1 cellular context compared by ENCODE assay signal in the genomic region with DNA sequence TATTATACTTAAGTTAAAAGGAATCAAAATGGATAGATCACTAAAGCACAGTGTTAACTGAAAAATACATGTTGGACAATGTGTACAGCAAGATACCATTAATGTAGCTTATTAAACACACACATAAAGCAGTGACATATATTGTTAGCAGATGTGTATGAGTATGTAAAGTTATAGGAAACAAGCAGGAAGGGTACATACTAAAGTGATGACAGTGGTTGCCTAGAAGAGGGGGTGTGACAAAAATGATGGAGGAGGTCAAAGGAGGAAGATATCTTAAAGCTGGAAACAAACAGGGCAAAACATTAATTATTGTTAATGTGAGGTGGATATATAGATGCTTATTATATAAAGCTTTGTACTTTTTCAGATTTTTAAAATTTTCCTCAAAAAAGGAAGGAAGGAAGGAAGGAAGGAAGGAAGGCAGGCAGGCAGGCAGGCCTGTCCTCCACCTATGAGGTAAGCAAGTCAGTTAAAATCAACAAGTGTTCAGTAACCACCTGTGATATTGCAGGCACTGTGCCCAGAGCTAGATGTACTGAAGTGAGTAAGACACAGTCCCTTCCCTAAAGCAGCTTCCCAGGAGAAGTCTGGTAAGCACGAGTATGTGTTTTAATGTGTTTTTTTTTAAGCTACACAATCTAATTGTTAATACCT.
TF ChIP-seq lines count a peak whose summit lies in the region.

No MANE protein-coding gene starts in this region.

TF ChIP-seq in HCT116, 20 proteins besides CTCF, POLR2A, EP300 and RAD21 (continued from another document):
- TF ChIP-seq SP1 (IDR thresholded peaks at IDR 0.05; ENCODE audit: low read depth) = no peak
- TF ChIP-seq TCF7L2 (IDR thresholded peaks at IDR 0.05; ENCODE audit: borderline replicate concordance, extremely low read depth, insufficient read depth, insufficient read length) = no peak
- TF ChIP-seq EZH2phosphoT487 (IDR thresholded peaks at IDR 0.05; ENCODE audit: borderline replicate concordance) = no peak
- TF ChIP-seq, protein P1, sequence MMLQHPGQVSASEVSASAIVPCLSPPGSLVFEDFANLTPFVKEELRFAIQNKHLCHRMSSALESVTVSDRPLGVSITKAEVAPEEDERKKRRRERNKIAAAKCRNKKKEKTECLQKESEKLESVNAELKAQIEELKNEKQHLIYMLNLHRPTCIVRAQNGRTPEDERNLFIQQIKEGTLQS (IDR thresholded peaks at IDR 0.05) = no peak
- TF ChIP-seq CEBPB (IDR thresholded peaks at IDR 0.05; ENCODE audit: low read depth) = no peak
- TF ChIP-seq, protein P2, sequence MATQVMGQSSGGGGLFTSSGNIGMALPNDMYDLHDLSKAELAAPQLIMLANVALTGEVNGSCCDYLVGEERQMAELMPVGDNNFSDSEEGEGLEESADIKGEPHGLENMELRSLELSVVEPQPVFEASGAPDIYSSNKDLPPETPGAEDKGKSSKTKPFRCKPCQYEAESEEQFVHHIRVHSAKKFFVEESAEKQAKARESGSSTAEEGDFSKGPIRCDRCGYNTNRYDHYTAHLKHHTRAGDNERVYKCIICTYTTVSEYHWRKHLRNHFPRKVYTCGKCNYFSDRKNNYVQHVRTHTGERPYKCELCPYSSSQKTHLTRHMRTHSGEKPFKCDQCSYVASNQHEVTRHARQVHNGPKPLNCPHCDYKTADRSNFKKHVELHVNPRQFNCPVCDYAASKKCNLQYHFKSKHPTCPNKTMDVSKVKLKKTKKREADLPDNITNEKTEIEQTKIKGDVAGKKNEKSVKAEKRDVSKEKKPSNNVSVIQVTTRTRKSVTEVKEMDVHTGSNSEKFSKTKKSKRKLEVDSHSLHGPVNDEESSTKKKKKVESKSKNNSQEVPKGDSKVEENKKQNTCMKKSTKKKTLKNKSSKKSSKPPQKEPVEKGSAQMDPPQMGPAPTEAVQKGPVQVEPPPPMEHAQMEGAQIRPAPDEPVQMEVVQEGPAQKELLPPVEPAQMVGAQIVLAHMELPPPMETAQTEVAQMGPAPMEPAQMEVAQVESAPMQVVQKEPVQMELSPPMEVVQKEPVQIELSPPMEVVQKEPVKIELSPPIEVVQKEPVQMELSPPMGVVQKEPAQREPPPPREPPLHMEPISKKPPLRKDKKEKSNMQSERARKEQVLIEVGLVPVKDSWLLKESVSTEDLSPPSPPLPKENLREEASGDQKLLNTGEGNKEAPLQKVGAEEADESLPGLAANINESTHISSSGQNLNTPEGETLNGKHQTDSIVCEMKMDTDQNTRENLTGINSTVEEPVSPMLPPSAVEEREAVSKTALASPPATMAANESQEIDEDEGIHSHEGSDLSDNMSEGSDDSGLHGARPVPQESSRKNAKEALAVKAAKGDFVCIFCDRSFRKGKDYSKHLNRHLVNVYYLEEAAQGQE (IDR thresholded peaks at IDR 0.05; ENCODE audit: low read depth) = no peak
- no peak for TF ChIP-seq SIN3A (IDR thresholded peaks at IDR 0.05; ENCODE audit: low read depth)
- TF ChIP-seq EZH2 (IDR thresholded peaks at IDR 0.05) = no peak
- TF ChIP-seq CBX3 (IDR thresholded peaks at IDR 0.05; ENCODE audit: low read depth) = no peak
- no peak for TF ChIP-seq SRF (IDR thresholded peaks at IDR 0.05; ENCODE audit: low read depth)
- TF ChIP-seq, protein P3, sequence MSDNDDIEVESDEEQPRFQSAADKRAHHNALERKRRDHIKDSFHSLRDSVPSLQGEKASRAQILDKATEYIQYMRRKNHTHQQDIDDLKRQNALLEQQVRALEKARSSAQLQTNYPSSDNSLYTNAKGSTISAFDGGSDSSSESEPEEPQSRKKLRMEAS (IDR thresholded peaks at IDR 0.05) = no peak
- no peak for TF ChIP-seq ZNF274 (IDR thresholded peaks at IDR 0.05; ENCODE audit: low read depth, low read length)
- TF ChIP-seq POLR2AphosphoS5 (IDR thresholded peaks at IDR 0.05; ENCODE audit: low read depth, low read length) = no peak
- no peak for TF ChIP-seq ELF1 (IDR thresholded peaks at IDR 0.05; ENCODE audit: borderline replicate concordance, low read depth)
- no peak for TF ChIP-seq YY1 (IDR thresholded peaks at IDR 0.05; ENCODE audit: extremely low read depth, insufficient replicate concordance, low read depth, low read length)
- no peak for TF ChIP-seq ZFX (IDR thresholded peaks at IDR 0.05)
TF ChIP-seq in HCT116: peak in this region for 0.
